In the genomic region with DNA sequence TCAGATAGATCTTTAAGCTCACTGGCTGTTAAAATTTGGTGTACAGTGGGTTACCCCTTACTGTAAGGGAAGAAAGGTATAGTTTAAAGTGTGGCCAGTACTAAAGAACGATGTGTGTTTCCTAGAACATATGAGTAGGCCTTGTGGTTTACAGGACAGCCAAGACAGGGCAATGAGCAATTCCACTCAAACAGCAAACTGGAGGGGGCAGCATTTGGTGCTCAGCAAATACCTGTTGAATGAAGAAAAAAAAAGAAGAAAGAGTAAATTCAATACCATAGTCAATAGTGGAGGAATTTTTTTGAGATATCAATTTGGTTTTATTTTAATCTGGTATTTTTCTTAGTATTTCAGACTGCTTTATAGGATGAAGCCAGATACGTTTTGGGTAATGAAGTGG, we compare ENCODE assay signal across 16 cellular contexts. TPM values are rescaled to one million over a fixed set of nuclear protein-coding genes. Genes with fewer than 3 reads are reported as not detected.
A peak's percentile ranks its signal among the peaks of the same experiment; 100 is the strongest.
DNase-seq lines count a peak whose midpoint lies in the region; ATAC-seq and TF ChIP-seq lines count a peak whose summit lies in the region.
"Had no signal": no experiment of that assay in that cellular context is flagged by ENCODE, and none has a peak within 500 bp of the region (broad histone marks: within the 10 kb centered on the region; RNA-seq: fewer than 3 reads in every experiment).

No MANE protein-coding gene starts in this region.

- TF ChIP-seq CTCF in HEK293 (tag by site-specific recombination; IDR thresholded peaks at IDR 0.05) (no peak), RWPE2 (IDR thresholded peaks at IDR 0.05; ENCODE audit: poor library complexity, severe bottlenecking) (peak; percentile 28), epithelial cell of proximal tubule (conservative IDR thresholded peaks at IDR 0.05; ENCODE audit: low read depth, low read length) (peak; percentile 32)
- TF ChIP-seq CTCF in CD4-positive, alpha-beta T cell (IDR thresholded peaks at IDR 0.05): no peak

- H3K36me3 Mint-ChIP-seq in CD4-positive, alpha-beta T cell (ENCODE audit: low read depth): peaks cover 5% of the 10 kb centered on the region

- peaks cover 6% of the 10 kb centered on the region for H3K27me3 ChIP-seq in RWPE2 (ENCODE audit: insufficient read depth, poor library complexity, severe bottlenecking)
- H3K27me3 ChIP-seq in CD4-positive, alpha-beta T cell (ENCODE audit: control insufficient read depth, insufficient read depth, low read length): peaks cover 7% of the 10 kb centered on the region

- peaks cover 16% of the 10 kb centered on the region for H3K4me1 Mint-ChIP-seq in CD4-positive, alpha-beta T cell (ENCODE audit: low read depth)

- ATAC-seq in RWPE2 (ENCODE audit: low read depth) (no peak), SK-N-SH treated with all-trans-retinoic acid at 6 μM for 48 hours (no peak)
- no peak for ATAC-seq in CD4-positive, alpha-beta T cell (ENCODE audit: poor library complexity)

- H3K4me3 ChIP-seq in HEK293 (ENCODE audit: low read depth, low read length): no peak overlapping the region
- H3K4me3 ChIP-seq in RWPE2 (ENCODE audit: severe bottlenecking): no peak overlapping the region
- no peak overlapping the region for H3K4me3 ChIP-seq in epithelial cell of proximal tubule (ENCODE audit: low read depth, low read length)
- H3K4me3 ChIP-seq: HAP-1 had no signal

- H3K27ac Mint-ChIP-seq in CD4-positive, alpha-beta T cell: no peak overlapping the region

- H3K9me3 ChIP-seq in HEK293 (ENCODE audit: control insufficient read depth, insufficient read depth, low read depth, low read length) (no peaks in the 10 kb centered on the region), RWPE2 (ENCODE audit: severe bottlenecking) (no peaks in the 10 kb centered on the region)
- no peaks in the 10 kb centered on the region for H3K9me3 ChIP-seq in CD4-positive, alpha-beta T cell (ENCODE audit: control insufficient read depth, low read length)
- H3K9me3 ChIP-seq: HAP-1 had no signal

- DNase-seq in ELR (ENCODE audit: low read depth) (peak; percentile 41), RWPE2 (ENCODE audit: low spot score) (no peak), epithelial cell of proximal tubule (ENCODE audit: low read depth) (no peak), GF-D8 (lab: John Stamatoyannopoulos, UW) (no peak), glomerular visceral epithelial cell (ENCODE audit: extremely low spot score) (no peak)
- no peak for DNase-seq in CD4-positive, alpha-beta T cell
- DNase-seq: C1 segment of cervical spinal cord, NCI-H1092, NCI-H146, NCI-H2081, NCI-H510A, RPMI8226 had no signal

- no peaks in the 10 kb centered on the region for H3K36me3 ChIP-seq in HEK293 (ENCODE audit: control insufficient read depth in 2 of 2, insufficient read depth in 1 of 2, low read length in 2 of 2)
- no peaks in the 10 kb centered on the region for H3K36me3 ChIP-seq in RWPE2 (ENCODE audit: low read depth)

- H3K27ac ChIP-seq in HEK293 (ENCODE audit: extremely low read depth, low read depth, low read length) (no peak overlapping the region), RWPE2 (ENCODE audit: poor library complexity, severe bottlenecking) (no peak overlapping the region)
- H3K27ac ChIP-seq in CD4-positive, alpha-beta T cell (ENCODE audit: low read depth, low read length): no peak overlapping the region
- H3K27ac ChIP-seq: HL-60 had no signal

- CTCF ChIA-PET in HEK293 (lab: Yijun Ruan, JAX): interaction anchor here (1.2 kb wide), 1 partner anchor 79 kb away, joined by 4 read pairs; no protein-coding TSS in a partner anchor
- CTCF ChIA-PET in CD4-positive, alpha-beta T cell (lab: Charles Lee): no interaction called here

- H3K9me3 Mint-ChIP-seq in CD4-positive, alpha-beta T cell: no peaks in the 10 kb centered on the region

- no peak overlapping the region for H3K4me3 Mint-ChIP-seq in CD4-positive, alpha-beta T cell

- POLR2A ChIA-PET in HEK293 (lab: Yijun Ruan, JAX): no interaction called here
- POLR2A ChIA-PET in CD4-positive, alpha-beta T cell (lab: Charles Lee): no interaction called here

- peaks cover 21% of the 10 kb centered on the region for H3K27me3 Mint-ChIP-seq in CD4-positive, alpha-beta T cell

- H3K4me1 ChIP-seq in HEK293 (ENCODE audit: control insufficient read depth, insufficient read depth, low read length) (no peaks in the 10 kb centered on the region), RWPE2 (ENCODE audit: insufficient read depth, poor library complexity, severe bottlenecking) (peaks cover 5% of the 10 kb centered on the region)
- H3K4me1 ChIP-seq: HAP-1 had no signal

- intact Hi-C loops in CD4-positive, alpha-beta T cell (cut with DNase I, micrococcal nuclease): no loop called here

TF ChIP-seq in HEK293, 187 proteins besides CTCF, POLR2A, EP300 and RAD21:
- TF ChIP-seq SCRT1 (tag by site-specific recombination; IDR thresholded peaks at IDR 0.05; ENCODE audit: borderline replicate concordance) (peak; percentile 86), ZNF426 (tag by site-specific recombination; IDR thresholded peaks at IDR 0.05) (no peak), SCRT2 (tag by site-specific recombination; IDR thresholded peaks at IDR 0.05) (peak; percentile 90)

TF ChIP-seq in SK-N-SH treated with all-trans-retinoic acid at 6 μM for 48 hours, 23 proteins besides CTCF, POLR2A, EP300 and RAD21:
- TF ChIP-seq RARB (CRISPR knock-in tag; IDR thresholded peaks at IDR 0.05) (no peak), OSR1 (CRISPR knock-in tag; IDR thresholded peaks at IDR 0.05) (no peak), ISL1 (CRISPR knock-in tag; IDR thresholded peaks at IDR 0.05) (no peak), ZNF8 (CRISPR knock-in tag; IDR thresholded peaks at IDR 0.05) (no peak), ZFP3 (CRISPR knock-in tag; IDR thresholded peaks at IDR 0.05) (no peak), ZC3H10 (CRISPR knock-in tag; IDR thresholded peaks at IDR 0.05) (no peak)
- TF ChIP-seq, protein P1, sequence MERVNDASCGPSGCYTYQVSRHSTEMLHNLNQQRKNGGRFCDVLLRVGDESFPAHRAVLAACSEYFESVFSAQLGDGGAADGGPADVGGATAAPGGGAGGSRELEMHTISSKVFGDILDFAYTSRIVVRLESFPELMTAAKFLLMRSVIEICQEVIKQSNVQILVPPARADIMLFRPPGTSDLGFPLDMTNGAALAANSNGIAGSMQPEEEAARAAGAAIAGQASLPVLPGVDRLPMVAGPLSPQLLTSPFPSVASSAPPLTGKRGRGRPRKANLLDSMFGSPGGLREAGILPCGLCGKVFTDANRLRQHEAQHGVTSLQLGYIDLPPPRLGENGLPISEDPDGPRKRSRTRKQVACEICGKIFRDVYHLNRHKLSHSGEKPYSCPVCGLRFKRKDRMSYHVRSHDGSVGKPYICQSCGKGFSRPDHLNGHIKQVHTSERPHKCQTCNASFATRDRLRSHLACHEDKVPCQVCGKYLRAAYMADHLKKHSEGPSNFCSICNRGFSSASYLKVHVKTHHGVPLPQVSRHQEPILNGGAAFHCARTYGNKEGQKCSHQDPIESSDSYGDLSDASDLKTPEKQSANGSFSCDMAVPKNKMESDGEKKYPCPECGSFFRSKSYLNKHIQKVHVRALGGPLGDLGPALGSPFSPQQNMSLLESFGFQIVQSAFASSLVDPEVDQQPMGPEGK (CRISPR knock-in tag; IDR thresholded peaks at IDR 0.05; ENCODE audit: borderline replicate concordance): no peak

RNA-seq across cellular contexts. Expression of a gene that starts 3.8 kb away (rescaled TPM):
- 20.9 and 32.5 TPM in 2 replicates for total RNA-seq in epithelial cell of proximal tubule
- 10 to 100 TPM in 1 of 2 experiments, 1 to 10 TPM in 1; 9.7 to 10.5 TPM for total RNA-seq in CD4-positive, alpha-beta T cell

RNA-seq across cellular contexts. Expression of a gene that starts 24.6 kb away (rescaled TPM):
- total RNA-seq in epithelial cell of proximal tubule: 49.7 and 74.7 TPM in 2 replicates
- 1 to 10 TPM; 1.0 to 1.2 TPM for total RNA-seq in CD4-positive, alpha-beta T cell

Comparison
In these comparisons a context has a peak if more than half of its experiments do, and no peak if none do; other contexts are left out.
1. CTCF ChIP-seq: peak in RWPE2 (single experiment) and epithelial cell of proximal tubule (single experiment); none in HEK293 (single experiment) and CD4-positive, alpha-beta T cell (single experiment).
2. RNA of a gene that starts 24.6 kb away (total RNA-seq): 49.7 to 74.7 TPM in epithelial cell of proximal tubule; 1.0 to 1.2 TPM in CD4-positive, alpha-beta T cell; every median in the first group is over 10 times any median in the second.